ENCODE assay signal across 13 cellular contexts in the genomic region with DNA sequence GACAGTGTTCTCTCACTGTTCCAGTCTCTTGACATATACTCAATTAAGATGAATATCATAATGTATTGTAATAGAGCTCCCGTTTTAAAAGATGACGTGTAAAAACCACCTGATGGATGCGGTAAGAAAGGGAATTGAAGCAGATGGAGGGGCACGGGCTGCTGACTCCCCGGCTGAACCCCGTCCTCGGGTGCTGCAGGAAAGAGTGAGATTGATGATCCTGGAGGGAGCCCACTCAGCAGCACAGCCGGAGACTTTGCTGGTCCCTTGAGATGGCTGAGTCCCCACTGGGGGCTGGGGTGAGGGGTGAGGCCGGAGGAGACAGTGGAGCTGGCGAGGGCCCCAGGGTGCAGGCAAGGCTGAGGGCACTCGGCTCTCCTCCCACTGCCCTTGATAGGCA.
DNase-seq lines count a peak whose midpoint lies in the region; ATAC-seq and TF ChIP-seq lines count a peak whose summit lies in the region.
"Had no signal": no experiment of that assay in that cellular context is flagged by ENCODE, and none has a peak within 500 bp of the region (broad histone marks: within the 10 kb centered on the region; RNA-seq: fewer than 3 reads in every experiment).

No MANE protein-coding gene starts in this region.

- POLR2A ChIA-PET in MCF 10A (lab: Yijun Ruan, JAX) (interaction anchor here (0.6 to 1.6 kb wide), 5 partner anchors 29 to 478 kb away, joined by 3 to 5 read pairs (median 4); no protein-coding TSS in a partner anchor), T-cell (lab: Charles Lee) (no interaction called here)

- H3K27ac Mint-ChIP-seq in MCF 10A (ENCODE audit: low read depth, unreplicated experiment) (peak overlapping the region; percentile 75), T-cell (peak overlapping the region; percentile 89 to 94)

- H2AFZ ChIP-seq in hepatocyte = no peak overlapping the region

- CTCF ChIA-PET in MCF 10A (lab: Yijun Ruan, JAX) (interaction anchor here (0.6 to 0.7 kb wide), 2 partner anchors 481 to 754 kb away, joined by 3 read pairs; no protein-coding TSS in a partner anchor), T-cell (lab: Charles Lee) (no interaction called here)

- H3K9me3 ChIP-seq in breast epithelium (no peaks in the 10 kb centered on the region), hepatocyte (ENCODE audit: low read depth) (no peaks in the 10 kb centered on the region), HAP-1 (no peaks in the 10 kb centered on the region)
- H3K9me3 ChIP-seq: BLaER1 treated with 17β-estradiol and CSF1 and Interleukin-3, amounts not matched to agents 10 nM and 100 nM; right atrium auricular region had no signal

- in situ Hi-C loops in HAP-1 (cut with MboI; ENCODE audit: low sequenced_read_pairs) = no loop called here

- no TSS peak for BruUV-seq in MCF 10A (replicated peaks; lab: Mats Ljungman, UMichigan)

- DNase-seq in MCF 10A (ENCODE audit: unreplicated experiment) (no peak), breast epithelium (ENCODE audit: low spot score in 2 of 2) (no peak), T-cell (no peak), hepatocyte (ENCODE audit: low spot score) (no peak), ureter (ENCODE audit: low spot score) (peak; percentile 41), DMS79 treated with DMSO at 0.1 percent for 48 hours (lab: John Stamatoyannopoulos, UW) (no peak), HAP-1 (ENCODE audit: low spot score in 2 of 2) (no peak), SK-N-DZ (ENCODE audit: low spot score) (no peak)
- DNase-seq: H7, Kasumi-1 had no signal

- H4K20me1 ChIP-seq in hepatocyte (ENCODE audit: insufficient read depth, poor library complexity, severe bottlenecking) = no peaks in the 10 kb centered on the region

- ATAC-seq in T-cell (replicated peaks in 1 of 4) = no peak
- ATAC-seq: Right ventricle myocardium inferior had no signal

- H3K4me3 ChIP-seq in breast epithelium = no peak overlapping the region
- H3K4me3 ChIP-seq in hepatocyte = no peak overlapping the region
- no peak overlapping the region for H3K4me3 ChIP-seq in HAP-1
- H3K4me3 ChIP-seq: BLaER1 treated with 17β-estradiol and CSF1 and Interleukin-3, amounts not matched to agents 10 nM and 100 nM; right atrium auricular region had no signal

- H3K27me3 Mint-ChIP-seq in MCF 10A (ENCODE audit: insufficient read depth, unreplicated experiment) = no peaks in the 10 kb centered on the region
- H3K27me3 Mint-ChIP-seq in T-cell = no peaks in the 10 kb centered on the region

- H3K79me2 ChIP-seq in hepatocyte = no peaks in the 10 kb centered on the region

- 91% methylated on average over 11 of the region's 11 CpGs for WGBS in hepatocyte (ENCODE audit: low lambda C conversion rate, missing lambda C conversion rate)

- no peak for TF ChIP-seq CTCF in MCF 10A (IDR thresholded peaks at IDR 0.05; ENCODE audit: unreplicated experiment)
- TF ChIP-seq CTCF in breast epithelium (IDR thresholded peaks at IDR 0.05) = no peak
- TF ChIP-seq CTCF in hepatocyte (IDR thresholded peaks at IDR 0.05; ENCODE audit: poor library complexity) = no peak

- H3K4me1 Mint-ChIP-seq in MCF 10A (ENCODE audit: insufficient read depth, unreplicated experiment) = peaks cover 24% of the 10 kb centered on the region
- peaks cover 77 to 88% (median 83%) of the 10 kb centered on the region in 3 donors for H3K4me1 Mint-ChIP-seq in T-cell

- intact Hi-C loops in MCF 10A (cut with micrococcal nuclease) (loop anchor here (5.0 to 10.0 kb wide), 2 partner anchors 95 to 157 kb away; no protein-coding TSS in a partner anchor), breast epithelium (cut with DNase I; ENCODE audit: low total_unique reads) (no loop called here)

- H3K4me2 ChIP-seq in hepatocyte = no peak overlapping the region

- H3K4me3 Mint-ChIP-seq in MCF 10A (ENCODE audit: unreplicated experiment) (peak overlapping the region; percentile 59), T-cell (peak overlapping the region; percentile 62 to 81 (median 67))

- peaks cover 24% of the 10 kb centered on the region for H3K36me3 Mint-ChIP-seq in MCF 10A (ENCODE audit: insufficient read depth, unreplicated experiment)
- peaks cover 16% of the 10 kb centered on the region for H3K36me3 Mint-ChIP-seq in T-cell

- H3K36me3 ChIP-seq in breast epithelium = no peaks in the 10 kb centered on the region
- no peaks in the 10 kb centered on the region for H3K36me3 ChIP-seq in hepatocyte (replicated peaks; ENCODE audit: insufficient read depth, low read depth)
- 0 out of 2 replicates have a peak, but pooled peaks cover 2% of the 10 kb centered on the region for H3K36me3 ChIP-seq in HAP-1 (replicated peaks)
- H3K36me3 ChIP-seq: right atrium auricular region had no signal

- H3K27ac ChIP-seq in breast epithelium = no peak overlapping the region
- H3K27ac ChIP-seq in hepatocyte = peak overlapping the region; percentile 65
- H3K27ac ChIP-seq: BLaER1 treated with 17β-estradiol and CSF1 and Interleukin-3, amounts not matched to agents 10 nM and 100 nM; right atrium auricular region had no signal

- H3K4me1 ChIP-seq in breast epithelium = no peaks in the 10 kb centered on the region
- H3K4me1 ChIP-seq in hepatocyte (ENCODE audit: insufficient read depth) = no peaks in the 10 kb centered on the region
- H3K4me1 ChIP-seq in HAP-1 = no peaks in the 10 kb centered on the region

- H3K27me3 ChIP-seq in breast epithelium (no peaks in the 10 kb centered on the region), hepatocyte (no peaks in the 10 kb centered on the region), HAP-1 (ENCODE audit: low read depth) (no peaks in the 10 kb centered on the region)
- H3K27me3 ChIP-seq: BLaER1 treated with 17β-estradiol and CSF1 and Interleukin-3, amounts not matched to agents 10 nM and 100 nM; right atrium auricular region had no signal

- H3K9me3 Mint-ChIP-seq in MCF 10A (ENCODE audit: unreplicated experiment) (no peaks in the 10 kb centered on the region), T-cell (no peaks in the 10 kb centered on the region)

- TF ChIP-seq POLR2A in breast epithelium (IDR thresholded peaks at IDR 0.05) = no peak

- no peaks in the 10 kb centered on the region for H3K9me2 ChIP-seq in hepatocyte (replicated peaks; ENCODE audit: insufficient read depth)
